Comparison of ENCODE assay signal across 15 cellular contexts in genomic region chr15:101654191-101654590, GRCh38. TPM values are rescaled to one million over a fixed set of nuclear protein-coding genes. Genes with fewer than 3 reads are reported as not detected.
DNase-seq lines count a peak whose midpoint lies in the region; ATAC-seq and TF ChIP-seq lines count a peak whose summit lies in the region.
"Had no signal": no experiment of that assay in that cellular context is flagged by ENCODE, and none has a peak within 500 bp of the region (broad histone marks: within the 10 kb centered on the region; RNA-seq: fewer than 3 reads in every experiment).

No MANE protein-coding gene starts in this region.

- H3K36me3 Mint-ChIP-seq in activated CD4-positive, alpha-beta T cell treated with anti-CD3 and anti-CD28 coated beads for 36 hours (ENCODE audit: low read depth): peaks cover 20% of the 10 kb centered on the region
- peaks cover 40% of the 10 kb centered on the region for H3K36me3 Mint-ChIP-seq in CD8-positive, alpha-beta T cell
- peaks cover 9% of the 10 kb centered on the region for H3K36me3 Mint-ChIP-seq in activated CD4-positive, alpha-beta memory T cell treated with anti-CD3 and anti-CD28 coated beads, Interleukin-2, amount 10 ng/mL, durations not matched to agents 7 days and 5 days (ENCODE audit: low read depth)
- H3K36me3 Mint-ChIP-seq in natural killer cell: no peaks in the 10 kb centered on the region

- H3K9me3 Mint-ChIP-seq in activated CD4-positive, alpha-beta T cell treated with anti-CD3 and anti-CD28 coated beads for 36 hours (ENCODE audit: low read depth): no peaks in the 10 kb centered on the region
- no peaks in the 10 kb centered on the region for H3K9me3 Mint-ChIP-seq in CD8-positive, alpha-beta T cell
- H3K9me3 Mint-ChIP-seq in activated CD4-positive, alpha-beta memory T cell treated with anti-CD3 and anti-CD28 coated beads, Interleukin-2, amount 10 ng/mL, durations not matched to agents 7 days and 5 days: no peaks in the 10 kb centered on the region
- no peaks in the 10 kb centered on the region for H3K9me3 Mint-ChIP-seq in natural killer cell

- POLR2A ChIA-PET in activated CD4-positive, alpha-beta T cell treated with anti-CD3 and anti-CD28 coated beads for 36 hours (lab: Charles Lee): no interaction called here
- POLR2A ChIA-PET in CD8-positive, alpha-beta T cell (lab: Charles Lee): no interaction called here
- POLR2A ChIA-PET in activated CD4-positive, alpha-beta memory T cell treated with anti-CD3 and anti-CD28 coated beads, Interleukin-2, amount 10 ng/mL, durations not matched to agents 7 days and 5 days (lab: Charles Lee): interaction anchor here (1.5 to 4.4 kb wide), 3 partner anchors 11 to 360 kb away, joined by 9 to 46 read pairs (median 14); partner anchors contain the start of genes SNRPA1 and TARS3

- intact Hi-C loops in activated CD4-positive, alpha-beta T cell treated with anti-CD3 and anti-CD28 coated beads for 36 hours (cut with DNase I, micrococcal nuclease): loop anchor here in 1 of 2 experiments (5.0 kb wide), 1 partner anchor 1057 kb away; no protein-coding TSS in a partner anchor
- intact Hi-C loops in CD8-positive, alpha-beta T cell (cut with DNase I, micrococcal nuclease): loop anchor here (1.0 to 10.0 kb wide), 6 partner anchors 354 to 1922 kb away; partner anchors contain the start of genes ADAMTS17 (in 1 of the 2) and LYSMD4 (in 1 of the 2)
- intact Hi-C loops in natural killer cell (cut with micrococcal nuclease) (no loop called here), left ventricle myocardium inferior (cut with micrococcal nuclease) (no loop called here), left lung (cut with DNase I) (no loop called here)

- no peaks in the 10 kb centered on the region for H3K27me3 Mint-ChIP-seq in activated CD4-positive, alpha-beta T cell treated with anti-CD3 and anti-CD28 coated beads for 36 hours
- H3K27me3 Mint-ChIP-seq in CD8-positive, alpha-beta T cell (ENCODE audit: low read depth): no peaks in the 10 kb centered on the region
- no peaks in the 10 kb centered on the region for H3K27me3 Mint-ChIP-seq in activated CD4-positive, alpha-beta memory T cell treated with anti-CD3 and anti-CD28 coated beads, Interleukin-2, amount 10 ng/mL, durations not matched to agents 7 days and 5 days
- H3K27me3 Mint-ChIP-seq in natural killer cell (ENCODE audit: low read depth in 2 of 2): no peaks in the 10 kb centered on the region

- H3K27ac Mint-ChIP-seq in activated CD4-positive, alpha-beta T cell treated with anti-CD3 and anti-CD28 coated beads for 36 hours: peak overlapping the region; percentile 75
- peak overlapping the region; percentile 60 for H3K27ac Mint-ChIP-seq in CD8-positive, alpha-beta T cell
- peak overlapping the region; percentile 12 for H3K27ac Mint-ChIP-seq in activated CD4-positive, alpha-beta memory T cell treated with anti-CD3 and anti-CD28 coated beads, Interleukin-2, amount 10 ng/mL, durations not matched to agents 7 days and 5 days
- H3K27ac Mint-ChIP-seq in natural killer cell: peak overlapping the region in 1 of 2 donors; percentile 96

- no peak overlapping the region for H3K4me3 ChIP-seq in CD8-positive, alpha-beta T cell (ENCODE audit: low read depth, low read length)
- H3K4me3 ChIP-seq in left ventricle myocardium inferior (no peak overlapping the region), left lung (no peak overlapping the region)
- H3K4me3 ChIP-seq: breast epithelium, esophagus muscularis mucosa had no signal

- no peak overlapping the region for H3K4me3 Mint-ChIP-seq in activated CD4-positive, alpha-beta T cell treated with anti-CD3 and anti-CD28 coated beads for 36 hours
- peak overlapping the region; percentile 21 for H3K4me3 Mint-ChIP-seq in CD8-positive, alpha-beta T cell
- H3K4me3 Mint-ChIP-seq in activated CD4-positive, alpha-beta memory T cell treated with anti-CD3 and anti-CD28 coated beads, Interleukin-2, amount 10 ng/mL, durations not matched to agents 7 days and 5 days: peak overlapping the region; percentile 5
- H3K4me3 Mint-ChIP-seq in natural killer cell: peak overlapping the region; percentile 57

- peaks cover 26% of the 10 kb centered on the region for H3K4me1 ChIP-seq in CD8-positive, alpha-beta T cell (ENCODE audit: insufficient read depth, low read length)
- H3K4me1 ChIP-seq in left ventricle myocardium inferior (peaks cover 59% of the 10 kb centered on the region), left lung (peaks cover 14 to 47% of the 10 kb centered on the region in 2 donors)

- ATAC-seq in activated CD4-positive, alpha-beta T cell treated with anti-CD3 and anti-CD28 coated beads for 36 hours: no peak
- ATAC-seq in CD8-positive, alpha-beta T cell: no peak
- ATAC-seq in natural killer cell (no peak), left lung (no peak)
- ATAC-seq: right cardiac atrium, Right ventricle myocardium inferior had no signal

- H3K27ac ChIP-seq in CD8-positive, alpha-beta T cell (ENCODE audit: low read depth, low read length): no peak overlapping the region
- H3K27ac ChIP-seq in left ventricle myocardium inferior (replicated peaks) (no peak overlapping the region), left lung (no peak overlapping the region)
- H3K27ac ChIP-seq: esophagus muscularis mucosa had no signal

- no peak for TF ChIP-seq CTCF in CD8-positive, alpha-beta T cell (IDR thresholded peaks at IDR 0.05)
- no peak for TF ChIP-seq CTCF in natural killer cell (IDR thresholded peaks at IDR 0.05)
- TF ChIP-seq CTCF in left ventricle myocardium inferior (IDR thresholded peaks at IDR 0.05; ENCODE audit: borderline replicate concordance): no peak
- no peak for TF ChIP-seq CTCF in left lung (IDR thresholded peaks at IDR 0.05)

- CTCF ChIA-PET in activated CD4-positive, alpha-beta T cell treated with anti-CD3 and anti-CD28 coated beads for 36 hours (lab: Charles Lee): interaction anchor here (2.3 kb wide), 1 partner anchor 13 kb away, joined by 15 read pairs; no protein-coding TSS in a partner anchor
- CTCF ChIA-PET in CD8-positive, alpha-beta T cell (lab: Charles Lee): interaction anchor here (0.9 to 3.1 kb wide), 3 partner anchors 12 to 360 kb away, joined by 3 to 11 read pairs (median 4); partner anchors contain the start of gene SNRPA1
- CTCF ChIA-PET in activated CD4-positive, alpha-beta memory T cell treated with anti-CD3 and anti-CD28 coated beads, Interleukin-2, amount 10 ng/mL, durations not matched to agents 7 days and 5 days (lab: Charles Lee): interaction anchor here (0.6 to 2.9 kb wide), 11 partner anchors 12 to 647 kb away, joined by 3 to 18 read pairs (median 4); partner anchors contain the start of gene TARS3

- peaks cover 34% of the 10 kb centered on the region for H3K4me1 Mint-ChIP-seq in activated CD4-positive, alpha-beta T cell treated with anti-CD3 and anti-CD28 coated beads for 36 hours
- H3K4me1 Mint-ChIP-seq in CD8-positive, alpha-beta T cell (ENCODE audit: low read depth): peaks cover 28% of the 10 kb centered on the region
- H3K4me1 Mint-ChIP-seq in activated CD4-positive, alpha-beta memory T cell treated with anti-CD3 and anti-CD28 coated beads, Interleukin-2, amount 10 ng/mL, durations not matched to agents 7 days and 5 days: peaks cover 33% of the 10 kb centered on the region
- peaks cover 20 to 23% of the 10 kb centered on the region in 2 donors for H3K4me1 Mint-ChIP-seq in natural killer cell

- no peaks in the 10 kb centered on the region for H3K27me3 ChIP-seq in CD8-positive, alpha-beta T cell (ENCODE audit: insufficient read depth, low read length)
- H3K27me3 ChIP-seq in left ventricle myocardium inferior (ENCODE audit: low read depth) (no peaks in the 10 kb centered on the region), left lung (no peaks in the 10 kb centered on the region)
- H3K27me3 ChIP-seq: breast epithelium, esophagus muscularis mucosa had no signal

- DNase-seq in activated CD4-positive, alpha-beta T cell treated with anti-CD3 and anti-CD28 coated beads for 36 hours: no peak
- no peak for DNase-seq in activated CD4-positive, alpha-beta T cell treated with anti-CD3 and anti-CD28 coated beads for 1 hour
- DNase-seq in CD8-positive, alpha-beta T cell: no peak
- no peak for DNase-seq in activated CD4-positive, alpha-beta memory T cell treated with anti-CD3 and anti-CD28 coated beads, Interleukin-2, amount 10 ng/mL, durations not matched to agents 7 days and 5 days
- DNase-seq in natural killer cell (no peak), left ventricle myocardium inferior (no peak), left lung (no peak), NCI-H187 treated with DMSO at 0.1 percent for 48 hours (lab: John Stamatoyannopoulos, UW) (no peak)
- DNase-seq: IMR-90, right cardiac atrium, substantia nigra, T1000 had no signal

- H3K9me3 ChIP-seq in CD8-positive, alpha-beta T cell (ENCODE audit: low read length): no peaks in the 10 kb centered on the region
- H3K9me3 ChIP-seq in left ventricle myocardium inferior (replicated peaks) (no peaks in the 10 kb centered on the region), left lung (no peaks in the 10 kb centered on the region)
- H3K9me3 ChIP-seq: breast epithelium, esophagus muscularis mucosa had no signal

- H3K36me3 ChIP-seq in CD8-positive, alpha-beta T cell (ENCODE audit: insufficient read depth, low read length): peaks cover 7% of the 10 kb centered on the region
- peaks cover 16% of the 10 kb centered on the region for H3K36me3 ChIP-seq in left ventricle myocardium inferior
- H3K36me3 ChIP-seq in left lung: no peaks in the 10 kb centered on the region
- H3K36me3 ChIP-seq: breast epithelium had no signal

RNA-seq across cellular contexts. Expression of gene TM2D3, which starts 2.0 kb away (rescaled TPM):
- 10 to 100 TPM; 34.3 to 35.9 TPM for total RNA-seq in activated CD4-positive, alpha-beta T cell treated with anti-CD3 and anti-CD28 coated beads for 36 hours
- total RNA-seq in CD8-positive, alpha-beta T cell: 10 to 100 TPM; 76.1 to 76.7 TPM
- total RNA-seq in activated CD4-positive, alpha-beta memory T cell treated with anti-CD3 and anti-CD28 coated beads, Interleukin-2, amount 10 ng/mL, durations not matched to agents 7 days and 5 days: 10 to 100 TPM; 41.8 to 43.8 TPM
- 10 to 100 TPM; 59.4 to 76.4 (median 71.2) TPM for total RNA-seq in natural killer cell
- total RNA-seq in left ventricle myocardium inferior: 50.6 TPM
- total RNA-seq in left lung: 10 to 100 TPM; 43.7 to 53.6 TPM

Comparison
In these comparisons a context has a peak if more than half of its experiments do, and no peak if none do; other contexts are left out.
1. intact Hi-C loops: an anchor here in CD8-positive, alpha-beta T cell (1.0 to 10.0 kb wide); none called in natural killer cell, left ventricle myocardium inferior and left lung.